ENCODE assay signal across 10 cellular contexts in the genomic region with DNA sequence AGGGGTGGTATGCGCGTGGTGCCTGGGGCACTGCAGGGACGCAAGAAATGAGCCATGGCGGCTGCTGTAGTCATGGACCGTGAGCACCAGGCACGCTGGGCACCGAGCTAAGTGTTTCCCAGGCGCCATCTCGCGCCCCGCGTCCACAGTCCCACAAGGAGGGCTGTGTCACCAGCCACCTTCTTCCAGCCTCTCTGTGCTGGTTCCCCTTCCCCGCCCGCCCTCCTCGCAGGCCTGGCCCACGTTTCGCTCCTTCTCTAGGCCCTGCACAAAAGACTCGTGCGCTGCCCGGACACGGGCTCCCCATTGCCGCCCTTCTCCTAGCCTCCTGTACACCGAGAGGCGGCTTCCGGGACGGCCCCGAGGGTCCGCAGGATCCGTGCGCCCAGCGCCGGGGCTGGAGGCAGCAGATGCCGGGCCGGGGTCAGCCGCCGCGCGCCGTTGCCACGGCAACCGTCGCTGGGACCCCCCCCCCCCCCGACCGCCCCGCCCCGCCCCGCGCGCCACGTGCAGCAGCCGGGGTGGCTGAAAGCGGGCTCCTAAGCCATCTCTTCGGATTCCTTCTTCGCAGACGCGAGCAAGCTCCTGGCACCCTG.
A peak's percentile ranks its signal among the peaks of the same experiment; 100 is the strongest.
DNase-seq lines count a peak whose midpoint lies in the region; ATAC-seq and TF ChIP-seq lines count a peak whose summit lies in the region.
"Had no signal": no experiment of that assay in that cellular context is flagged by ENCODE, and none has a peak within 500 bp of the region (broad histone marks: within the 10 kb centered on the region; RNA-seq: fewer than 3 reads in every experiment).

No MANE protein-coding gene starts in this region.

- no peaks in the 10 kb centered on the region for H3K9me3 Mint-ChIP-seq in activated T-helper 2 cell treated with anti-CD3 and anti-CD28 coated beads, Interferon-gamma antibody, Interleukin-2, Interleukin-4, amounts not matched to agents 10 μg/mL and 5 μg/mL and 100 μg/mL, durations not matched to agents 14 hours and 24 hours and 36 hours

- H3K27me3 Mint-ChIP-seq in activated T-helper 2 cell treated with anti-CD3 and anti-CD28 coated beads, Interferon-gamma antibody, Interleukin-2, Interleukin-4, amounts not matched to agents 10 μg/mL and 5 μg/mL and 100 μg/mL, durations not matched to agents 14 hours and 24 hours and 36 hours (ENCODE audit: low read depth): peaks cover 49% of the 10 kb centered on the region

- intact Hi-C loops in activated T-helper 2 cell treated with anti-CD3 and anti-CD28 coated beads, Interferon-gamma antibody, Interleukin-2, Interleukin-4, amounts not matched to agents 10 μg/mL and 5 μg/mL and 100 μg/mL, durations not matched to agents 14 hours and 24 hours and 36 hours (cut with micrococcal nuclease): no loop called here
- intact Hi-C loops in left ventricle myocardium superior (cut with micrococcal nuclease): no loop called here

- H3K4me2 ChIP-seq in parathyroid adenoma (ENCODE audit: low read length): peak overlapping the region; percentile 60

- H3K27me3 ChIP-seq in parathyroid adenoma (ENCODE audit: control insufficient read depth, insufficient read depth, low read length): no peaks in the 10 kb centered on the region

- H3K79me2 ChIP-seq in parathyroid adenoma: no peaks in the 10 kb centered on the region

- no peak overlapping the region for H3K27ac ChIP-seq in parathyroid adenoma

- H3K9ac ChIP-seq in parathyroid adenoma: no peak overlapping the region

- H3K4me1 ChIP-seq in parathyroid adenoma: peaks cover 3% of the 10 kb centered on the region

- no peaks in the 10 kb centered on the region for H3K9me3 ChIP-seq in parathyroid adenoma (ENCODE audit: control insufficient read depth, low read length)

- H2AFZ ChIP-seq in parathyroid adenoma: peak overlapping the region; percentile 84

- in situ Hi-C loops in GM13976 (cut with MboI; ENCODE audit: low sequenced_read_pairs, unreplicated experiment): no loop called here

- H3K36me3 ChIP-seq in parathyroid adenoma (ENCODE audit: control insufficient read depth, insufficient read depth, low read length): no peaks in the 10 kb centered on the region

- H3K36me3 Mint-ChIP-seq in activated T-helper 2 cell treated with anti-CD3 and anti-CD28 coated beads, Interferon-gamma antibody, Interleukin-2, Interleukin-4, amounts not matched to agents 10 μg/mL and 5 μg/mL and 100 μg/mL, durations not matched to agents 14 hours and 24 hours and 36 hours (ENCODE audit: low read depth): no peaks in the 10 kb centered on the region
- H3K36me3 Mint-ChIP-seq: T-cell had no signal

- no peaks in the 10 kb centered on the region for H3K4me1 Mint-ChIP-seq in activated T-helper 2 cell treated with anti-CD3 and anti-CD28 coated beads, Interferon-gamma antibody, Interleukin-2, Interleukin-4, amounts not matched to agents 10 μg/mL and 5 μg/mL and 100 μg/mL, durations not matched to agents 14 hours and 24 hours and 36 hours (ENCODE audit: low read depth)

- no peak for TF ChIP-seq CTCF in parathyroid adenoma (IDR thresholded peaks at IDR 0.05)
- TF ChIP-seq CTCF in GM13976 (IDR thresholded peaks at IDR 0.05; ENCODE audit: borderline replicate concordance, control extremely low read depth, extremely low read depth, insufficient read depth, missing control alignments): no peak

- ATAC-seq in left ventricle myocardium superior (peak; percentile 82), GM18907 (IDR thresholded peaks at IDR 0.05; ENCODE audit: unreplicated experiment) (no peak)

- H3K27ac Mint-ChIP-seq in activated T-helper 2 cell treated with anti-CD3 and anti-CD28 coated beads, Interferon-gamma antibody, Interleukin-2, Interleukin-4, amounts not matched to agents 10 μg/mL and 5 μg/mL and 100 μg/mL, durations not matched to agents 14 hours and 24 hours and 36 hours: no peak overlapping the region
- H3K27ac Mint-ChIP-seq: T-cell had no signal

- peak overlapping the region; percentile 32 for H3K4me3 Mint-ChIP-seq in activated T-helper 2 cell treated with anti-CD3 and anti-CD28 coated beads, Interferon-gamma antibody, Interleukin-2, Interleukin-4, amounts not matched to agents 10 μg/mL and 5 μg/mL and 100 μg/mL, durations not matched to agents 14 hours and 24 hours and 36 hours (ENCODE audit: low read depth)

- H3K4me3 ChIP-seq in parathyroid adenoma (ENCODE audit: low read depth, low read length): no peak overlapping the region

- DNase-seq in C1 segment of cervical spinal cord (lab: John Stamatoyannopoulos, UW) (peak in 9 of 14 donors; percentile 28 to 64 (median 45)), left ventricle myocardium superior (peak; percentile 46), NCI-H2196 treated with DMSO at 0.1 percent for 48 hours (lab: John Stamatoyannopoulos, UW; ENCODE audit: unreplicated experiment) (no peak), GM13976 (ENCODE audit: low spot score) (no peak), HuH-7.5 (ENCODE audit: low spot score) (no peak)
- DNase-seq in activated T-helper 2 cell treated with anti-CD3 and anti-CD28 coated beads, Interferon-gamma antibody, Interleukin-2, Interleukin-4, amounts not matched to agents 10 μg/mL and 5 μg/mL and 100 μg/mL, durations not matched to agents 14 hours and 24 hours and 36 hours (ENCODE audit: low spot score): no peak
- DNase-seq: dermis blood vessel endothelial cell, T-cell had no signal

Comparison
In these comparisons a context has a peak if more than half of its experiments do, and no peak if none do; other contexts are left out.
1. DNase-seq: peak in C1 segment of cervical spinal cord (9 of 14) and left ventricle myocardium superior (single experiment); none in activated T-helper 2 cell treated with anti-CD3 and anti-CD28 coated beads, Interferon-gamma antibody, Interleukin-2, Interleukin-4, amounts not matched to agents 10 μg/mL and 5 μg/mL and 100 μg/mL, durations not matched to agents 14 hours and 24 hours and 36 hours (single experiment), NCI-H2196 treated with DMSO at 0.1 percent for 48 hours (single experiment), GM13976 (single experiment) and HuH-7.5 (single experiment).